8 cellular contexts compared by ENCODE assay signal in genomic region chr1:51878616-51879336, GRCh38.
DNase-seq lines count a peak whose midpoint lies in the region; ATAC-seq, FAIRE-seq and TF ChIP-seq lines count a peak whose summit lies in the region.

Gene NRDC, minus strand, starts transcription at chr1:51878727. Its CDS starts 112 bp downstream, at chr1:51878615.

- peak; percentile 96 for FAIRE-seq in islet of Langerhans (lab: Jason Lieb, UNC)

- TF ChIP-seq POLR2A in GM19099 (IDR thresholded peaks at IDR 0.05; ENCODE audit: extremely low read depth, insufficient read length, low read depth) = peak; percentile 94

- DNase-seq in AML-193 (lab: John Stamatoyannopoulos, UW) (peak; percentile 97 to 98), NCI-H446 treated with DMSO at 0.1 percent for 48 hours (lab: John Stamatoyannopoulos, UW) (peak; percentile 100), cerebellar nuclear complex (lab: John Stamatoyannopoulos, UW) (peak; percentile 81 to 98)
- peak; percentile 99 for DNase-seq in stimulated activated CD4-positive, alpha-beta T cell treated with anti-CD3 and anti-CD28 coated beads, Interleukin-12 subunit alpha, Interleukin-12 subunit beta, amount 100 ng/mL, for 4 hours

- ATAC-seq in HG03378 (IDR thresholded peaks at IDR 0.05; ENCODE audit: unreplicated experiment) = peak; percentile 93
- peak; percentile 94 for ATAC-seq in activated CD4-positive, CD25-positive, alpha-beta regulatory T cell treated with anti-CD3 and anti-CD28 coated beads, Interleukin-2, amount 50 U/mL, for 24 hours

Comparison
In these comparisons a context has a peak if more than half of its experiments do, and no peak if none do; other contexts are left out.
1. Peak in every context shown above with its lines: DNase-seq and ATAC-seq.